Comparison of ENCODE assay signal across 34 cellular contexts in genomic region chr5:25881318-25882036, GRCh38.
"Had no signal": no experiment of that assay in that cellular context is flagged by ENCODE, and none has a peak within 500 bp of the region (broad histone marks: within the 10 kb centered on the region; RNA-seq: fewer than 3 reads in every experiment).

No MANE protein-coding gene starts in this region.

- FAIRE-seq: astrocyte, bronchial epithelial cell had no signal

- H3K27me3 ChIP-seq: adrenal gland, ascending aorta, body of pancreas, brain microvascular endothelial cell, breast epithelium, cardiac muscle cell had no signal

- H3K27ac ChIP-seq: adrenal gland, ascending aorta, body of pancreas, brain microvascular endothelial cell, breast epithelium, cardiac muscle cell had no signal

- H3K9me3 ChIP-seq: adrenal gland, ascending aorta, body of pancreas, breast epithelium had no signal

- ATAC-seq: activated naive CD4-positive, alpha-beta T cell treated with anti-CD3 and anti-CD28 coated beads, Interleukin-2, amount 50 U/mL, for 72 hours; activated naive CD8-positive, alpha-beta T cell treated with anti-CD3 and anti-CD28 coated beads, Interleukin-2, amount 50 U/mL, for 24 hours; activated T-cell treated with anti-CD3 and anti-CD28 coated beads, Interleukin-2, amount 50 U/mL, for 4 hours; activated T-cell treated with anti-CD3 and anti-CD28 coated beads, Interleukin-2, amount 50 U/mL, for 72 hours; activated T-helper 17 cell treated with anti-CD3 and anti-CD28 coated beads, Interleukin-2, amount 50 U/mL, for 72 hours; body of pancreas had no signal

- H3K4me1 ChIP-seq: adrenal gland, ascending aorta, body of pancreas, breast epithelium had no signal

- H3K36me3 ChIP-seq: adrenal gland, ascending aorta, brain microvascular endothelial cell, breast epithelium, cardiac muscle cell had no signal

- DNase-seq: activated effector memory CD4-positive, alpha-beta T cell treated with anti-CD3 and anti-CD28 coated beads, Interleukin-2, amount 50 U/mL, for 16 hours; activated effector memory CD4-positive, alpha-beta T cell treated with Interleukin-2 at 50 U/mL for 16 hours; activated gamma-delta T cell; activated gamma-delta T cell treated with Interleukin-2 at 50 U/mL for 16 hours; activated naive CD4-positive, alpha-beta T cell; activated naive CD4-positive, alpha-beta T cell treated with anti-CD3 and anti-CD28 coated beads for 36 hours; activated naive CD4-positive, alpha-beta T cell treated with anti-CD3 and anti-CD28 coated beads, Interleukin-2, amount 10 ng/mL, durations not matched to agents 7 days and 5 days; activated naive CD4-positive, alpha-beta T cell treated with anti-CD3 and anti-CD28 coated beads, Interleukin-2, amount 50 U/mL, for 16 hours; activated naive CD4-positive, alpha-beta T cell treated with Interleukin-2 at 50 U/mL for 16 hours; activated naive CD8-positive, alpha-beta T cell treated with anti-CD3 and anti-CD28 coated beads for 36 hours; activated naive CD8-positive, alpha-beta T cell treated with anti-CD3 and anti-CD28 coated beads, Interleukin-2, amount 10 ng/mL, durations not matched to agents 7 days and 5 days; activated naive CD8-positive, alpha-beta T cell treated with anti-CD3 and anti-CD28 coated beads, Interleukin-2, amount 50 U/mL, for 24 hours; activated T-cell treated with anti-CD3 and anti-CD28 coated beads, Interleukin-2, amount 50 U/mL, for 1 hour; activated T-cell treated with anti-CD3 and anti-CD28 coated beads, Interleukin-2, amount 50 U/mL, for 24 hours; activated T-cell treated with anti-CD3 and anti-CD28 coated beads, Interleukin-2, amount 50 U/mL, for 4 hours; activated T-cell treated with anti-CD3 and anti-CD28 coated beads, Interleukin-2, amount 50 U/mL, for 48 hours; activated T-cell treated with anti-CD3 and anti-CD28 coated beads, Interleukin-2, amount 50 U/mL, for 72 hours; adrenal gland; amniotic stem cell; amygdala; anterior cingulate cortex; aorta; body of pancreas; brain microvascular endothelial cell; caudate nucleus; central memory CD4-positive, alpha-beta T cell; cerebellar nuclear complex had no signal

- H3K4me3 ChIP-seq: adrenal gland, ascending aorta, body of pancreas, breast epithelium, cardiac muscle cell had no signal
